Comparison of ENCODE assay signal across 2 cellular contexts in the genomic region with DNA sequence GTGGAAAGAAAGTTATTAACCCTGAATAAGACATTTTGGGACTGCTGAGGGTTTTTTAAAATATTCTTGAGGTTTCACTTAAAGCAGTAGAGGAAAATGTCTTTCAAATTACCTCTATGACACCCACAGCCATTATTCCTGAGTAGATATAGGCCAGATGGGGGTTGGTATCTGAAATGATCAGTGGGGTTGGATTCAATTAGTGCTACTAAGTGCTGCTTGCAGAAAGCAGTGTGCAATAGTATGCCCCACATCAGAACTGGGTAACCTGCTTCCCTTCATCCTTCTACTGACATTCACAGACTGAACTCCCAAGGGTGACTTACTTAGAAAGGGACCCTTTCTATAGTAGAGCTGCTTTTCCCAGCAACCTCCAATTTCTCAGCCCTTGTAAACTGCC.
TF ChIP-seq lines count a peak whose summit lies in the region.

No MANE protein-coding gene starts in this region.

TF ChIP-seq in SK-N-SH, 30 proteins besides CTCF, POLR2A, EP300 and RAD21:
- no peak for TF ChIP-seq SIN3A (IDR thresholded peaks at IDR 0.05; ENCODE audit: borderline replicate concordance, low read depth, low read length)
- no peak for TF ChIP-seq YY1 (IDR thresholded peaks at IDR 0.05; ENCODE audit: low read depth)
- TF ChIP-seq TEAD4 (IDR thresholded peaks at IDR 0.05; ENCODE audit: borderline replicate concordance, insufficient read depth), result no peak
- peak; percentile 87 for TF ChIP-seq GATA2 (CRISPR knock-in tag; IDR thresholded peaks at IDR 0.05)
- TF ChIP-seq RCOR1 (IDR thresholded peaks at IDR 0.05; ENCODE audit: low read length), result peak; percentile 77; the same call in 1 of the 2 replicates
- TF ChIP-seq CHD2 (IDR thresholded peaks at IDR 0.05; ENCODE audit: low read length, partially characterized antibody), result peak; percentile 74
- TF ChIP-seq POLR2AphosphoS5 (IDR thresholded peaks at IDR 0.05; ENCODE audit: low read depth, low read length), result 0 out of 2 replicates have a peak, but pooled peaks have one; percentile 21
- no peak for TF ChIP-seq RFX5 (IDR thresholded peaks at IDR 0.05; ENCODE audit: low read length)
TF ChIP-seq in SK-N-SH: peak in this region for 4.

TF ChIP-seq in HepG2, 621 proteins besides CTCF, POLR2A, EP300 and RAD21:
- TF ChIP-seq, protein P1, sequence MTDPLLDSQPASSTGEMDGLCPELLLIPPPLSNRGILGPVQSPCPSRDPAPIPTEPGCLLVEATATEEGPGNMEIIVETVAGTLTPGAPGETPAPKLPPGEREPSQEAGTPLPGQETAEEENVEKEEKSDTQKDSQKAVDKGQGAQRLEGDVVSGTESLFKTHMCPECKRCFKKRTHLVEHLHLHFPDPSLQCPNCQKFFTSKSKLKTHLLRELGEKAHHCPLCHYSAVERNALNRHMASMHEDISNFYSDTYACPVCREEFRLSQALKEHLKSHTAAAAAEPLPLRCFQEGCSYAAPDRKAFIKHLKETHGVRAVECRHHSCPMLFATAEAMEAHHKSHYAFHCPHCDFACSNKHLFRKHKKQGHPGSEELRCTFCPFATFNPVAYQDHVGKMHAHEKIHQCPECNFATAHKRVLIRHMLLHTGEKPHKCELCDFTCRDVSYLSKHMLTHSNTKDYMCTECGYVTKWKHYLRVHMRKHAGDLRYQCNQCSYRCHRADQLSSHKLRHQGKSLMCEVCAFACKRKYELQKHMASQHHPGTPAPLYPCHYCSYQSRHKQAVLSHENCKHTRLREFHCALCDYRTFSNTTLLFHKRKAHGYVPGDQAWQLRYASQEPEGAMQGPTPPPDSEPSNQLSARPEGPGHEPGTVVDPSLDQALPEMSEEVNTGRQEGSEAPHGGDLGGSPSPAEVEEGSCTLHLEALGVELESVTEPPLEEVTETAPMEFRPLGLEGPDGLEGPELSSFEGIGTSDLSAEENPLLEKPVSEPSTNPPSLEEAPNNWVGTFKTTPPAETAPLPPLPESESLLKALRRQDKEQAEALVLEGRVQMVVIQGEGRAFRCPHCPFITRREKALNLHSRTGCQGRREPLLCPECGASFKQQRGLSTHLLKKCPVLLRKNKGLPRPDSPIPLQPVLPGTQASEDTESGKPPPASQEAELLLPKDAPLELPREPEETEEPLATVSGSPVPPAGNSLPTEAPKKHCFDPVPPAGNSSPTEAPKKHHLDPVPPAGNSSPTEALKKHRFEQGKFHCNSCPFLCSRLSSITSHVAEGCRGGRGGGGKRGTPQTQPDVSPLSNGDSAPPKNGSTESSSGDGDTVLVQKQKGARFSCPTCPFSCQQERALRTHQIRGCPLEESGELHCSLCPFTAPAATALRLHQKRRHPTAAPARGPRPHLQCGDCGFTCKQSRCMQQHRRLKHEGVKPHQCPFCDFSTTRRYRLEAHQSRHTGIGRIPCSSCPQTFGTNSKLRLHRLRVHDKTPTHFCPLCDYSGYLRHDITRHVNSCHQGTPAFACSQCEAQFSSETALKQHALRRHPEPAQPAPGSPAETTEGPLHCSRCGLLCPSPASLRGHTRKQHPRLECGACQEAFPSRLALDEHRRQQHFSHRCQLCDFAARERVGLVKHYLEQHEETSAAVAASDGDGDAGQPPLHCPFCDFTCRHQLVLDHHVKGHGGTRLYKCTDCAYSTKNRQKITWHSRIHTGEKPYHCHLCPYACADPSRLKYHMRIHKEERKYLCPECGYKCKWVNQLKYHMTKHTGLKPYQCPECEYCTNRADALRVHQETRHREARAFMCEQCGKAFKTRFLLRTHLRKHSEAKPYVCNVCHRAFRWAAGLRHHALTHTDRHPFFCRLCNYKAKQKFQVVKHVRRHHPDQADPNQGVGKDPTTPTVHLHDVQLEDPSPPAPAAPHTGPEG (CRISPR knock-in tag; IDR thresholded peaks at IDR 0.05), result no peak
- TF ChIP-seq ZNF263 (CRISPR knock-in tag; IDR thresholded peaks at IDR 0.05) (no peak), TCF7 (IDR thresholded peaks at IDR 0.05; ENCODE audit: low read depth) (no peak), GATA4 (IDR thresholded peaks at IDR 0.05; ENCODE audit: borderline replicate concordance, low read depth) (no peak), ZNF550 (CRISPR knock-in tag; IDR thresholded peaks at IDR 0.05; ENCODE audit: borderline replicate concordance) (no peak), ZNF713 (CRISPR knock-in tag; IDR thresholded peaks at IDR 0.05) (no peak), RARA (CRISPR knock-in tag; IDR thresholded peaks at IDR 0.05) (no peak), ISL2 (CRISPR knock-in tag; IDR thresholded peaks at IDR 0.05) (no peak), ZNF552 (CRISPR knock-in tag; IDR thresholded peaks at IDR 0.05; ENCODE audit: borderline replicate concordance) (no peak), JUN (CRISPR knock-in tag; IDR thresholded peaks at IDR 0.05) (no peak), GATAD1 (CRISPR knock-in tag; IDR thresholded peaks at IDR 0.05) (no peak), ZSCAN9 (CRISPR knock-in tag; IDR thresholded peaks at IDR 0.05; ENCODE audit: borderline replicate concordance) (no peak)
- TF ChIP-seq, protein P2, sequence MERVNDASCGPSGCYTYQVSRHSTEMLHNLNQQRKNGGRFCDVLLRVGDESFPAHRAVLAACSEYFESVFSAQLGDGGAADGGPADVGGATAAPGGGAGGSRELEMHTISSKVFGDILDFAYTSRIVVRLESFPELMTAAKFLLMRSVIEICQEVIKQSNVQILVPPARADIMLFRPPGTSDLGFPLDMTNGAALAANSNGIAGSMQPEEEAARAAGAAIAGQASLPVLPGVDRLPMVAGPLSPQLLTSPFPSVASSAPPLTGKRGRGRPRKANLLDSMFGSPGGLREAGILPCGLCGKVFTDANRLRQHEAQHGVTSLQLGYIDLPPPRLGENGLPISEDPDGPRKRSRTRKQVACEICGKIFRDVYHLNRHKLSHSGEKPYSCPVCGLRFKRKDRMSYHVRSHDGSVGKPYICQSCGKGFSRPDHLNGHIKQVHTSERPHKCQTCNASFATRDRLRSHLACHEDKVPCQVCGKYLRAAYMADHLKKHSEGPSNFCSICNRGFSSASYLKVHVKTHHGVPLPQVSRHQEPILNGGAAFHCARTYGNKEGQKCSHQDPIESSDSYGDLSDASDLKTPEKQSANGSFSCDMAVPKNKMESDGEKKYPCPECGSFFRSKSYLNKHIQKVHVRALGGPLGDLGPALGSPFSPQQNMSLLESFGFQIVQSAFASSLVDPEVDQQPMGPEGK (CRISPR knock-in tag; IDR thresholded peaks at IDR 0.05), result no peak
